ENCODE assay signal across 1 cellular context in the genomic region with DNA sequence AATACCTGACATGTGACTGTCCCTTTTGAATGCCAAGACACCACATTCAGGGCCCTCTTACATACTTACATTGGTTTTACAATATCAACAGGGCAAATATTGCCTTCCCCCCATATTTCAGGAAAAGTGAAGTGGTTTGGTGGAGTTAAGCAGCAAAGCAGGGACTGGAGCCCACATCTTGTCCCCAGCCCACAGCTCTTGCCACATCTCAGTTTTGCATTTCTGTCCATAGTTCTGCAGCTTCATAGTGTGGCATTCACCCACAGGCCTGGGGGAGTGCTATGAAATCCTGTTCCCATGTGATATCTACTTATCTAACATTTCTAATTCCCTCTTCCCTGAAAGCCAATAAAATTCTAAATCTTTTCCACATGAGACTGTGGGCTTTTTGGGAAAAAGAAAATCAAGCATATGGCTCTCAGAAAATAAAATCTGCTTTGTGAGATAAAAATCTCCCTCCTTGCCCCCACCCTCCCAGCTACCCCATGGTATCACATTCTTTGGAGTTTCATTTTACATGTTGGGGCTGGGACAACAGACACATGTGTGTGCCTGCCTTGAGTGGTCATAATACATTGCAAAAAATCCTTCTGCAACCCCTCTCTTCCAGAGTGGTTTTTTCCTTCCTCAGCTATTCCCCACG.
TF ChIP-seq lines count a peak whose summit lies in the region.

No MANE protein-coding gene starts in this region.

TF ChIP-seq in HEK293, 187 proteins besides CTCF, POLR2A, EP300 and RAD21:
- TF ChIP-seq, protein P1, sequence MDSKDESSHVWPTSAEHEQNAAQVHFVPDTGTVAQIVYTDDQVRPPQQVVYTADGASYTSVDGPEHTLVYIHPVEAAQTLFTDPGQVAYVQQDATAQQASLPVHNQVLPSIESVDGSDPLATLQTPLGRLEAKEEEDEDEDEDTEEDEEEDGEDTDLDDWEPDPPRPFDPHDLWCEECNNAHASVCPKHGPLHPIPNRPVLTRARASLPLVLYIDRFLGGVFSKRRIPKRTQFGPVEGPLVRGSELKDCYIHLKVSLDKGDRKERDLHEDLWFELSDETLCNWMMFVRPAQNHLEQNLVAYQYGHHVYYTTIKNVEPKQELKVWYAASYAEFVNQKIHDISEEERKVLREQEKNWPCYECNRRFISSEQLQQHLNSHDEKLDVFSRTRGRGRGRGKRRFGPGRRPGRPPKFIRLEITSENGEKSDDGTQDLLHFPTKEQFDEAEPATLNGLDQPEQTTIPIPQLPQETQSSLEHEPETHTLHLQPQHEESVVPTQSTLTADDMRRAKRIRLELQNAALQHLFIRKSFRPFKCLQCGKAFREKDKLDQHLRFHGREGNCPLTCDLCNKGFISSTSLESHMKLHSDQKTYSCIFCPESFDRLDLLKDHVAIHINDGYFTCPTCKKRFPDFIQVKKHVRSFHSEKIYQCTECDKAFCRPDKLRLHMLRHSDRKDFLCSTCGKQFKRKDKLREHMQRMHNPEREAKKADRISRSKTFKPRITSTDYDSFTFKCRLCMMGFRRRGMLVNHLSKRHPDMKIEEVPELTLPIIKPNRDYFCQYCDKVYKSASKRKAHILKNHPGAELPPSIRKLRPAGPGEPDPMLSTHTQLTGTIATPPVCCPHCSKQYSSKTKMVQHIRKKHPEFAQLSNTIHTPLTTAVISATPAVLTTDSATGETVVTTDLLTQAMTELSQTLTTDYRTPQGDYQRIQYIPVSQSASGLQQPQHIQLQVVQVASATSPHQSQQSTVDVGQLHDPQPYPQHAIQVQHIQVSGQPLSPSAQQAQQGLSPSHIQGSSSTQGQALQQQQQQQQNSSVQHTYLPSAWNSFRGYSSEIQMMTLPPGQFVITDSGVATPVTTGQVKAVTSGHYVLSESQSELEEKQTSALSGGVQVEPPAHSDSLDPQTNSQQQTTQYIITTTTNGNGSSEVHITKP (tag by site-specific recombination; IDR thresholded peaks at IDR 0.05), result peak; percentile 30; the same call in 1 of the 2 replicates
- TF ChIP-seq ZNF600 (tag by site-specific recombination; IDR thresholded peaks at IDR 0.05) (no peak), ZBTB21 (tag by site-specific recombination; IDR thresholded peaks at IDR 0.05) (no peak)
